In the genomic region with DNA sequence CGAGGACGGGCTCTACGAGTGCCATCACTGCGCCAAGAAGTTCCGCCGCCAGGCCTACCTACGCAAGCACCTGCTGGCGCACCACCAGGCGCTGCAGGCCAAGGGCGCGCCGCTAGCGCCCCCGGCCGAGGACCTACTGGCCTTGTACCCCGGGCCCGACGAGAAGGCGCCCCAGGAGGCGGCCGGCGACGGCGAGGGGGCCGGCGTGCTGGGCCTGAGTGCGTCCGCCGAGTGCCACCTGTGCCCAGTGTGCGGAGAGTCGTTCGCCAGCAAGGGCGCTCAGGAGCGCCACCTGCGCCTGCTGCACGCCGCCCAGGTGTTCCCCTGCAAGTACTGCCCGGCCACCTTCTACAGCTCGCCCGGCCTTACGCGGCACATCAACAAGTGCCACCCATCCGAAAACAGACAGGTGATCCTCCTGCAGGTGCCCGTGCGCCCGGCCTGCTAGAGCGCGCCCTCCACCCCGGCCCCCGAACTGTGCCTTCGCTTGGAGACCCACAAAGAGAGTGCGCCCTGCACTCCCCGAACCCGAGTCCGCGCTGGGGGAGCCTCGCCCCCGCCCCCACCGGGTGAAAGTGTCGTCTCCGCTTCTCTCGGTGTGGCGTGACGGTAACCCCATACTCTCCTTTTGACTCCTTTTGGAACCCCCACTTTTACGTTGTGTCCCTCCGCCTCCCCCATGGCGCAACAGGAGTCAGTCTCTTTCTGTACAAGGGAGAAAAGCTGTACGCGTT, we compare ENCODE assay signal across 8 cellular contexts. TPM values are rescaled to one million over a fixed set of nuclear protein-coding genes. Genes with fewer than 3 reads are reported as not detected.
DNase-seq lines count a peak whose midpoint lies in the region; ATAC-seq and TF ChIP-seq lines count a peak whose summit lies in the region.

No MANE protein-coding gene starts in this region.

- no peak overlapping the region for H3K27ac Mint-ChIP-seq in CD8-positive, alpha-beta T cell

- peaks cover 8% of the 10 kb centered on the region for H3K27me3 ChIP-seq in CD8-positive, alpha-beta T cell (ENCODE audit: insufficient read depth, low read length)

- H3K4me3 ChIP-seq in CD8-positive, alpha-beta T cell (ENCODE audit: low read depth, low read length) = no peak overlapping the region

- no peaks in the 10 kb centered on the region for H3K36me3 Mint-ChIP-seq in CD8-positive, alpha-beta T cell

- H3K9me3 ChIP-seq in CD8-positive, alpha-beta T cell (ENCODE audit: low read length) = no peaks in the 10 kb centered on the region

- intact Hi-C loops in CD8-positive, alpha-beta T cell (cut with DNase I, micrococcal nuclease) = no loop called here
- intact Hi-C loops in left colon (cut with DNase I, micrococcal nuclease) = no loop called here

- H3K36me3 ChIP-seq in CD8-positive, alpha-beta T cell (ENCODE audit: insufficient read depth, low read length) = no peaks in the 10 kb centered on the region

- peaks cover 14% of the 10 kb centered on the region for H3K4me1 Mint-ChIP-seq in CD8-positive, alpha-beta T cell (ENCODE audit: low read depth)

- no peaks in the 10 kb centered on the region for H3K9me3 Mint-ChIP-seq in CD8-positive, alpha-beta T cell

- peaks cover 52% of the 10 kb centered on the region for H3K27me3 Mint-ChIP-seq in CD8-positive, alpha-beta T cell (ENCODE audit: low read depth)

- no peak for DNase-seq in CD8-positive, alpha-beta T cell
- peak; percentile 65 for DNase-seq in activated CD8-positive, alpha-beta memory T cell treated with anti-CD3 and anti-CD28 coated beads, Interleukin-2, amount 50 U/mL, for 48 hours
- DNase-seq in left colon (peak in 1 of 2 donors; percentile 61), middle frontal gyrus (ENCODE audit: extremely low spot score, low spot score) (no peak), dedifferentiated amniotic fluid mesenchymal stem cell (ENCODE audit: extremely low spot score) (no peak)
- DNase-seq in activated effector memory CD4-positive, alpha-beta T cell treated with Interleukin-2 at 50 U/mL for 16 hours = no peak

- no peak overlapping the region for H3K27ac ChIP-seq in CD8-positive, alpha-beta T cell (ENCODE audit: low read depth, low read length)

- POLR2A ChIA-PET in CD8-positive, alpha-beta T cell (lab: Charles Lee) = no interaction called here

- no peaks in the 10 kb centered on the region for H3K4me1 ChIP-seq in CD8-positive, alpha-beta T cell (ENCODE audit: insufficient read depth, low read length)

- ATAC-seq in CD8-positive, alpha-beta T cell = no peak
- ATAC-seq in HG02759 (IDR thresholded peaks at IDR 0.05; ENCODE audit: unreplicated experiment) (peak; percentile 20), left colon (peak; percentile 87), GM18498 (IDR thresholded peaks at IDR 0.05; ENCODE audit: unreplicated experiment) (no peak)

- no peak for TF ChIP-seq CTCF in CD8-positive, alpha-beta T cell (IDR thresholded peaks at IDR 0.05)

- H3K4me3 Mint-ChIP-seq in CD8-positive, alpha-beta T cell = peak overlapping the region; percentile 59

- CTCF ChIA-PET in CD8-positive, alpha-beta T cell (lab: Charles Lee) = no interaction called here

RNA-seq across cellular contexts. Expression of a gene that starts 1.6 kb away (rescaled TPM):
- total RNA-seq in CD8-positive, alpha-beta T cell = not detected
- 1 to 10 TPM; 4.5 to 5.5 TPM for total RNA-seq in left colon

Comparison
In these comparisons a context has a peak if more than half of its experiments do, and no peak if none do; other contexts are left out.
1. ATAC-seq: peak in HG02759 (single experiment) and left colon (single experiment); none in CD8-positive, alpha-beta T cell (single experiment) and GM18498 (single experiment).
2. RNA of a gene that starts 1.6 kb away (total RNA-seq): 4.5 to 5.5 TPM in left colon; not detected in CD8-positive, alpha-beta T cell; every median in the first group is over 4 times any median in the second.